In the genomic region with DNA sequence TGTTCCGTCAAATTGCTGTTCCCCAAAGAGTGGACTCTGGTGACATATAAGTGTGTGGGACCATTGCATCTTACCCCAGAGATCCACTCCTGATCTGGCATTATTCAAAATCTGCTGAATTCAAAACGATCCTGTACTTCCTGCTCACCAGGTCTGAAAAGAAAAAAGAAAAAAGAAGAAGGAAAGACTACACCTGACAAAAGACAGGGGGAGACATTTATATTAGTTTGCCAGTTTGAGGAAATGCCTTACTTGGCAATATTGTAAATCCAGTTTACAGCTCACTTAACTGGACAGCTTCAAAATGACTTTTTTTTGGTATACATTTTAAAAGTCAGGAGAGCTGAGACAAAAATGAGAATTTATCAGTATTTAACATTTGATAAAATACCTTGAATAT, we compare ENCODE assay signal across 12 cellular contexts. TPM values are rescaled to one million over a fixed set of nuclear protein-coding genes. Genes with fewer than 3 reads are reported as not detected.
DNase-seq lines count a peak whose midpoint lies in the region; ATAC-seq and TF ChIP-seq lines count a peak whose summit lies in the region.
"Had no signal": no experiment of that assay in that cellular context is flagged by ENCODE, and none has a peak within 500 bp of the region (broad histone marks: within the 10 kb centered on the region; RNA-seq: fewer than 3 reads in every experiment).

No MANE protein-coding gene starts in this region.

- intact Hi-C loops in A673 (cut with micrococcal nuclease; ENCODE audit: unreplicated experiment), result no loop called here

- no peak overlapping the region for H3K4me3 Mint-ChIP-seq in endothelial cell (ENCODE audit: unreplicated experiment)
- no peak overlapping the region for H3K4me3 Mint-ChIP-seq in stimulated activated effector memory CD8-positive, alpha-beta T cell treated with anti-CD3 and anti-CD28 coated beads, Interleukin-12 subunit alpha, Interleukin-12 subunit beta, amount 100 ng/mL, for 72 hours
- H3K4me3 Mint-ChIP-seq: activated CD4-positive, alpha-beta T cell treated with anti-CD3 and anti-CD28 coated beads, Interleukin-2, amount 10 ng/mL, durations not matched to agents 24 days and 14 days had no signal

- no peak overlapping the region for H3K27ac Mint-ChIP-seq in endothelial cell (ENCODE audit: unreplicated experiment)
- H3K27ac Mint-ChIP-seq in stimulated activated effector memory CD8-positive, alpha-beta T cell treated with anti-CD3 and anti-CD28 coated beads, Interleukin-12 subunit alpha, Interleukin-12 subunit beta, amount 100 ng/mL, for 72 hours, result no peak overlapping the region
- H3K27ac Mint-ChIP-seq: activated CD4-positive, alpha-beta T cell treated with anti-CD3 and anti-CD28 coated beads, Interleukin-2, amount 10 ng/mL, durations not matched to agents 24 days and 14 days had no signal

- H3K36me3 ChIP-seq in A673 (ENCODE audit: insufficient read depth, low read length, poor library complexity, severe bottlenecking), result no peaks in the 10 kb centered on the region
- H3K36me3 ChIP-seq in OCI-LY1 (ENCODE audit: insufficient read depth, low read length), result no peaks in the 10 kb centered on the region

- H3K27me3 ChIP-seq in A673 (replicated peaks; ENCODE audit: insufficient read depth, low read depth, low read length, poor library complexity), result no peaks in the 10 kb centered on the region
- H3K27me3 ChIP-seq in OCI-LY1 (ENCODE audit: insufficient read depth, low read length), result no peaks in the 10 kb centered on the region

- H2AFZ ChIP-seq in OCI-LY1 (ENCODE audit: low read length), result no peak overlapping the region

- DNase-seq in A673 (ENCODE audit: low spot score) (no peak), GM12864 (ENCODE audit: low read depth) (no peak), endothelial cell (ENCODE audit: low spot score) (no peak), NOMO-1 treated with DMSO at 0.1 percent for 48 hours (lab: John Stamatoyannopoulos, UW; ENCODE audit: unreplicated experiment) (no peak), NK-92 (lab: John Stamatoyannopoulos, UW; ENCODE audit: unreplicated experiment) (no peak), NCI-H2227 (lab: John Stamatoyannopoulos, UW; ENCODE audit: unreplicated experiment) (no peak)
- no peak for DNase-seq in stimulated activated effector memory CD8-positive, alpha-beta T cell treated with anti-CD3 and anti-CD28 coated beads, Interleukin-12 subunit alpha, Interleukin-12 subunit beta, amount 100 ng/mL, for 72 hours (ENCODE audit: low spot score in 2 of 2)
- DNase-seq: activated CD4-positive, alpha-beta T cell treated with anti-CD3 and anti-CD28 coated beads, Interleukin-2, amount 10 ng/mL, durations not matched to agents 24 days and 14 days; NK-92 treated with Interleukin-12 subunit alpha and Interleukin-12 subunit beta, amount 100 ng/mL, for 24 hours had no signal

- no peaks in the 10 kb centered on the region for H3K9me2 ChIP-seq in OCI-LY1 (ENCODE audit: low read depth, low read length)

- H3K79me2 ChIP-seq in OCI-LY1 (ENCODE audit: insufficient read depth, low read length), result no peaks in the 10 kb centered on the region

- H3K4me2 ChIP-seq in OCI-LY1 (ENCODE audit: low read length), result peak overlapping the region; percentile 85

- no peaks in the 10 kb centered on the region for H3K36me3 Mint-ChIP-seq in endothelial cell (ENCODE audit: low read depth, unreplicated experiment)
- H3K36me3 Mint-ChIP-seq in stimulated activated effector memory CD8-positive, alpha-beta T cell treated with anti-CD3 and anti-CD28 coated beads, Interleukin-12 subunit alpha, Interleukin-12 subunit beta, amount 100 ng/mL, for 72 hours, result peaks cover 6% of the 10 kb centered on the region

- no peak for ATAC-seq in stimulated activated effector memory CD8-positive, alpha-beta T cell treated with anti-CD3 and anti-CD28 coated beads, Interleukin-12 subunit alpha, Interleukin-12 subunit beta, amount 100 ng/mL, for 72 hours
- ATAC-seq: sciatic nerve had no signal

- CTCF ChIA-PET in A673 (lab: Charles Lee), result interaction anchor here (0.7 kb wide), 1 partner anchor 23 kb away, joined by 3 read pairs; no protein-coding TSS in a partner anchor

- no peaks in the 10 kb centered on the region for H3K4me1 ChIP-seq in A673 (ENCODE audit: insufficient read depth, low read length, poor library complexity, severe bottlenecking)
- peaks cover 100% of the 10 kb centered on the region for H3K4me1 ChIP-seq in OCI-LY1 (ENCODE audit: insufficient read depth, low read length, severe bottlenecking)

- H3K27ac ChIP-seq in A673 (ENCODE audit: low read depth, low read length, poor library complexity, severe bottlenecking) (no peak overlapping the region), OCI-LY1 (ENCODE audit: low read depth, low read length, poor library complexity, severe bottlenecking) (peak overlapping the region; percentile 100)

- H3K9me3 ChIP-seq in A673 (ENCODE audit: low read depth, low read length, poor library complexity, severe bottlenecking), result no peaks in the 10 kb centered on the region
- H3K9me3 ChIP-seq in OCI-LY1 (ENCODE audit: low read length), result no peaks in the 10 kb centered on the region

- H3K9me3 Mint-ChIP-seq in endothelial cell (ENCODE audit: unreplicated experiment), result no peaks in the 10 kb centered on the region
- no peaks in the 10 kb centered on the region for H3K9me3 Mint-ChIP-seq in stimulated activated effector memory CD8-positive, alpha-beta T cell treated with anti-CD3 and anti-CD28 coated beads, Interleukin-12 subunit alpha, Interleukin-12 subunit beta, amount 100 ng/mL, for 72 hours
- H3K9me3 Mint-ChIP-seq: activated CD4-positive, alpha-beta T cell treated with anti-CD3 and anti-CD28 coated beads, Interleukin-2, amount 10 ng/mL, durations not matched to agents 24 days and 14 days had no signal

- H3K9ac ChIP-seq in OCI-LY1 (ENCODE audit: low read length), result peak overlapping the region; percentile 89

- TF ChIP-seq CTCF in A673 (conservative IDR thresholded peaks at IDR 0.05; ENCODE audit: low read depth, low read length) (peak; percentile 43; the same call in 1 of the 2 replicates), GM12864 (IDR thresholded peaks at IDR 0.05; ENCODE audit: low read depth, low read length, missing control alignments) (peak; percentile 24), OCI-LY1 (IDR thresholded peaks at IDR 0.05; ENCODE audit: low read length) (peak; percentile 71), endothelial cell (IDR thresholded peaks at IDR 0.05; ENCODE audit: unreplicated experiment) (peak; percentile 40)

- H4K20me1 ChIP-seq in OCI-LY1 (ENCODE audit: insufficient read depth, low read length), result no peaks in the 10 kb centered on the region

- H3K4me3 ChIP-seq in A673 (ENCODE audit: low read depth, low read length, poor library complexity, severe bottlenecking), result no peak overlapping the region
- H3K4me3 ChIP-seq in GM12864 (ENCODE audit: low read depth, low read length), result peak overlapping the region; percentile 46
- peak overlapping the region; percentile 58 for H3K4me3 ChIP-seq in OCI-LY1 (ENCODE audit: low read depth, low read length, poor library complexity, severe bottlenecking)
- H3K4me3 ChIP-seq: lung had no signal

- POLR2A ChIA-PET in A673 (lab: Charles Lee; ENCODE audit: low non-redundant PET), result no interaction called here

- H3K27me3 Mint-ChIP-seq in endothelial cell (ENCODE audit: unreplicated experiment), result peaks cover 3% of the 10 kb centered on the region

- H3F3A ChIP-seq in OCI-LY1 (ENCODE audit: insufficient read depth, low read length), result 0 out of 2 replicates have a peak, but pooled peaks cover 7% of the 10 kb centered on the region

- H3K4me1 Mint-ChIP-seq in endothelial cell (ENCODE audit: unreplicated experiment), result no peaks in the 10 kb centered on the region
- H3K4me1 Mint-ChIP-seq in stimulated activated effector memory CD8-positive, alpha-beta T cell treated with anti-CD3 and anti-CD28 coated beads, Interleukin-12 subunit alpha, Interleukin-12 subunit beta, amount 100 ng/mL, for 72 hours, result peaks cover 38% of the 10 kb centered on the region

- no TSS peak for BruUV-seq in A673 (replicated peaks; lab: Mats Ljungman, UMichigan)

RNA-seq across cellular contexts. Expression of a gene that starts 15.0 kb away (rescaled TPM):
- total RNA-seq in A673 (2021) (102 and 118 TPM in 2 replicates), endothelial cell (ENCODE audit: unreplicated experiment) (81.5 TPM)

RNA-seq across cellular contexts. Expression of a gene that starts 57.8 kb away (rescaled TPM):
- total RNA-seq in A673 (2021) (17.2 and 18.0 TPM in 2 replicates), endothelial cell (ENCODE audit: unreplicated experiment) (9.0 TPM)
